Comparison of ENCODE assay signal across 22 cellular contexts in genomic region chr5:9524941-9525340, GRCh38. TPM values are rescaled to one million over a fixed set of nuclear protein-coding genes. Genes with fewer than 3 reads are reported as not detected.
"Had no signal": no experiment of that assay in that cellular context is flagged by ENCODE, and none has a peak within 500 bp of the region (broad histone marks: within the 10 kb centered on the region; RNA-seq: fewer than 3 reads in every experiment).

No MANE protein-coding gene starts in this region.

- DNase-seq: activated CD4-positive, alpha-beta T cell treated with anti-CD3 and anti-CD28 coated beads for 4 hours; activated CD8-positive, alpha-beta memory T cell treated with anti-CD3 and anti-CD28 coated beads, Interleukin-2, amount 50 U/mL, for 4 hours; activated CD8-positive, alpha-beta T cell treated with anti-CD3 and anti-CD28 coated beads for 36 hours; activated naive CD4-positive, alpha-beta T cell treated with anti-CD3 and anti-CD28 coated beads, Interleukin-2, amount 50 U/mL, for 16 hours; activated naive CD8-positive, alpha-beta T cell treated with anti-CD3 and anti-CD28 coated beads, Interleukin-2, amount 10 ng/mL, durations not matched to agents 7 days and 5 days; activated T-cell treated with anti-CD3 and anti-CD28 coated beads, Interleukin-2, amount 50 U/mL, for 72 hours; adrenal gland; anterior cingulate cortex; cerebellar nuclear complex; Karpas-422; MM.1S; NCI-H1105; NCI-H1436; NCI-H187; NCI-H2171; NCI-H2227 treated with DMSO at 0.1 percent for 48 hours; NCI-H524; NCI-H82; SHP77 had no signal

- H3K4me3 ChIP-seq: adrenal gland, K562 had no signal

- H3K36me3 ChIP-seq: adrenal gland had no signal

- H3K27ac ChIP-seq: adrenal gland had no signal

- H3K27me3 ChIP-seq: adrenal gland had no signal

- H3K9me3 ChIP-seq: adrenal gland had no signal

- H3K4me1 ChIP-seq: adrenal gland had no signal

- FAIRE-seq: K562, RCC 7860 had no signal

- ATAC-seq: activated CD4-positive, CD25-positive, alpha-beta regulatory T cell treated with anti-CD3 and anti-CD28 coated beads, Interleukin-2, amount 50 U/mL, for 24 hours; activated CD8-positive, alpha-beta T cell treated with anti-CD3 and anti-CD28 coated beads for 36 hours; activated T-cell treated with anti-CD3 and anti-CD28 coated beads, Interleukin-2, amount 50 U/mL, for 72 hours; K562 had no signal

RNA-seq across cellular contexts. Expression of gene SEMA5A, which starts 20.9 kb away (rescaled TPM):
- total RNA-seq: activated CD8-positive, alpha-beta T cell treated with anti-CD3 and anti-CD28 coated beads for 36 hours had no signal
- polyA plus RNA-seq: K562 had no signal
